ENCODE assay signal across 8 cellular contexts in genomic region chr16:87956771-87957279, GRCh38. TPM values are rescaled to one million over a fixed set of nuclear protein-coding genes. Genes with fewer than 3 reads are reported as not detected.
DNase-seq lines count a peak whose midpoint lies in the region; ATAC-seq, FAIRE-seq and TF ChIP-seq lines count a peak whose summit lies in the region.

No MANE protein-coding gene starts in this region.

- FAIRE-seq in urothelium cell line (lab: Jason Lieb, UNC), result no peak

- H3K27ac ChIP-seq in caudate nucleus (ENCODE audit: low read depth, low read length), result peak overlapping the region; percentile 30

- peak overlapping the region; percentile 86 for H3K4me3 Mint-ChIP-seq in natural killer cell

- no peak for TF ChIP-seq CTCF in natural killer cell (IDR thresholded peaks at IDR 0.05)

- in situ Hi-C loops in ACHN (cut with HindIII; ENCODE audit: low pct_ligation_motif_present, low pct_unique_long_range_greater_than_20kb, low sequenced_read_pairs), result no loop called here

- H3K4me1 Mint-ChIP-seq in natural killer cell, result peaks cover 80 to 91% of the 10 kb centered on the region in 2 donors

- peak; percentile 31 for ATAC-seq in GM18909 (IDR thresholded peaks at IDR 0.05; ENCODE audit: poor library complexity, unreplicated experiment)
- peak in 2 of 3 donors; percentile 8 to 9 for ATAC-seq in natural killer cell
- no peak for ATAC-seq in GM21528 (IDR thresholded peaks at IDR 0.05; ENCODE audit: low FRiP score, unreplicated experiment)

- peak overlapping the region; percentile 96 to 98 for H3K27ac Mint-ChIP-seq in natural killer cell

- no peaks in the 10 kb centered on the region for H3K36me3 Mint-ChIP-seq in natural killer cell

- DNase-seq in ACHN (peak; percentile 21), RPMI7951 (ENCODE audit: low read depth) (peak; percentile 27), caudate nucleus (lab: John Stamatoyannopoulos, UW) (peak in 1 of 61 donors; percentile 25), natural killer cell (no peak), urothelium cell line (ENCODE audit: low spot score) (no peak), hippocampal formation (lab: John Stamatoyannopoulos, UW) (no peak)

- no peaks in the 10 kb centered on the region for H3K9me3 Mint-ChIP-seq in natural killer cell

- no peaks in the 10 kb centered on the region for H3K27me3 Mint-ChIP-seq in natural killer cell (ENCODE audit: low read depth in 2 of 2)

- intact Hi-C loops in natural killer cell (cut with micrococcal nuclease), result no loop called here

RNA-seq across cellular contexts. Expression of gene BANP, which starts 5.6 kb away (rescaled TPM):
- 15.3 and 15.5 TPM in 2 replicates for total RNA-seq in RPMI7951 (2014; rRNA removed; shearing (Covaris generic))
- 100 to 1,000 TPM in 2 of 3 donors, 10 to 100 TPM in 1; 88.8 to 117 (median 117) TPM for total RNA-seq in natural killer cell

RNA-seq across cellular contexts. Expression of gene CA5A, which starts 20.5 kb away (rescaled TPM):
- total RNA-seq in RPMI7951 (2014; rRNA removed; shearing (Covaris generic)), result not detected in 2 replicates
- total RNA-seq in natural killer cell, result not detected

Comparison
In these comparisons a context has a peak if more than half of its experiments do, and no peak if none do; other contexts are left out.
1. DNase-seq: peak in ACHN (single experiment) and RPMI7951 (single experiment); none in natural killer cell (single experiment), urothelium cell line (single experiment) and hippocampal formation (0 of 2).